Comparison of ENCODE assay signal across 10 cellular contexts in genomic region chr5:1005362-1005851, GRCh38. TPM values are rescaled to one million over a fixed set of nuclear protein-coding genes. Genes with fewer than 3 reads are reported as not detected.
DNase-seq lines count a peak whose midpoint lies in the region; ATAC-seq, FAIRE-seq and TF ChIP-seq lines count a peak whose summit lies in the region.
"Had no signal": no experiment of that assay in that cellular context is flagged by ENCODE, and none has a peak within 500 bp of the region (broad histone marks: within the 10 kb centered on the region; RNA-seq: fewer than 3 reads in every experiment).

No MANE protein-coding gene starts in this region.

- no peaks in the 10 kb centered on the region for H3K9me1 ChIP-seq in endothelial cell of umbilical vein (replicated peaks; ENCODE audit: control insufficient read depth, extremely low read depth, insufficient read depth, low read length)

- no peak overlapping the region for H2AFZ ChIP-seq in endothelial cell of umbilical vein (ENCODE audit: low read depth, low read length)

- no peak overlapping the region for H3K9ac ChIP-seq in endothelial cell of umbilical vein (replicated peaks; ENCODE audit: extremely low read depth, insufficient read depth, low read length)

- H3K36me3 Mint-ChIP-seq in nephron progenitor cell (ENCODE audit: low read depth) = no peaks in the 10 kb centered on the region

- FAIRE-seq in endothelial cell of umbilical vein (lab: Jason Lieb, UNC) = no peak

- no TSS peak for BruUV-seq in endothelial cell of umbilical vein (replicated peaks; lab: Mats Ljungman, UMichigan)

- no peak for TF ChIP-seq CTCF in endothelial cell of umbilical vein (IDR thresholded peaks at IDR 0.05; ENCODE audit: extremely low read depth in 1 of 2, insufficient read depth in 1 of 2, low read depth in 1 of 2, low read length in 2 of 2)
- no peak for TF ChIP-seq CTCF in nephron progenitor cell (IDR thresholded peaks at IDR 0.05)

- H3K4me3 Mint-ChIP-seq in nephron progenitor cell = peak overlapping the region; percentile 70

- H3K4me1 Mint-ChIP-seq in nephron progenitor cell = peaks cover 23% of the 10 kb centered on the region

- dilution Hi-C loops in endothelial cell of umbilical vein (cut with MboI; ENCODE audit: extremely low pct_ligation_motif_present, low sequenced_read_pairs) = no loop called here

- POLR2A ChIA-PET in endothelial cell of umbilical vein (lab: Charles Lee) = no interaction called here

- H3K4me2 ChIP-seq in endothelial cell of umbilical vein (ENCODE audit: insufficient read depth, low read length) = no peak overlapping the region

- peaks cover 19% of the 10 kb centered on the region in 2 experiments for H3K27me3 ChIP-seq in endothelial cell of umbilical vein (ENCODE audit: control insufficient read depth in 2 of 2, insufficient read depth in 2 of 2, low read length in 2 of 2)

- H3K27me3 Mint-ChIP-seq in nephron progenitor cell (ENCODE audit: low read depth, poor library complexity) = peaks cover 61% of the 10 kb centered on the region

- H4K20me1 ChIP-seq in endothelial cell of umbilical vein (replicated peaks; ENCODE audit: control insufficient read depth, extremely low read depth, insufficient read depth, low read length) = no peaks in the 10 kb centered on the region

- CTCF ChIA-PET in endothelial cell of umbilical vein (lab: Charles Lee) = interaction anchor here (0.6 to 0.9 kb wide), 2 partner anchors 15 to 56 kb away, joined by 3 read pairs; no protein-coding TSS in a partner anchor

- intact Hi-C loops in endothelial cell of umbilical vein (cut with micrococcal nuclease) = no loop called here

- no peak overlapping the region for H3K27ac ChIP-seq in endothelial cell of umbilical vein (ENCODE audit: insufficient read depth, low read depth, low read length)

- H3K9me3 Mint-ChIP-seq in nephron progenitor cell = no peaks in the 10 kb centered on the region

- peak; percentile 1 for DNase-seq in stimulated activated CD4-positive, alpha-beta T cell treated with anti-CD3 and anti-CD28 coated beads, Interleukin-15, amount 100 ng/mL, for 24 hours
- no peak for DNase-seq in stimulated activated CD4-positive, alpha-beta T cell treated with anti-CD3 and anti-CD28 coated beads, Interleukin-4, amount 100 ng/mL, for 1 hour
- DNase-seq in endothelial cell of umbilical vein (ENCODE audit: low read depth, low spot score) = no peak
- DNase-seq in nephron progenitor cell = no peak
- no peak for DNase-seq in cortex of kidney (lab: John Stamatoyannopoulos, UW)
- DNase-seq: KG1, NCI-H526 treated with DMSO at 0.1 percent for 48 hours had no signal

- H3K27ac Mint-ChIP-seq in nephron progenitor cell = no peak overlapping the region

- no peak overlapping the region for H3K4me3 ChIP-seq in endothelial cell of umbilical vein (replicated peaks in 1 of 3; ENCODE audit: insufficient read depth in 1 of 3, low read depth in 1 of 3, low read length in 3 of 3)

- no peaks in the 10 kb centered on the region for H3K36me3 ChIP-seq in endothelial cell of umbilical vein (ENCODE audit: control insufficient read depth in 2 of 2, extremely low read depth in 1 of 2, insufficient read depth in 2 of 2, low read length in 2 of 2)

- no peak for TF ChIP-seq POLR2A in endothelial cell of umbilical vein (IDR thresholded peaks at IDR 0.05; ENCODE audit: low read depth, low read length)

- no peak for ATAC-seq in SK-N-SH treated with all-trans-retinoic acid at 6 μM for 48 hours
- ATAC-seq in HG03139 (IDR thresholded peaks at IDR 0.05; ENCODE audit: unreplicated experiment) = no peak
- no peak for ATAC-seq in GM18868 (IDR thresholded peaks at IDR 0.05; ENCODE audit: unreplicated experiment)

- H3K79me2 ChIP-seq in endothelial cell of umbilical vein (ENCODE audit: control insufficient read depth, insufficient read depth, low read length) = no peaks in the 10 kb centered on the region

- H3K9me3 ChIP-seq in endothelial cell of umbilical vein (replicated peaks; ENCODE audit: control insufficient read depth, insufficient read depth, low read length) = no peaks in the 10 kb centered on the region

- no peaks in the 10 kb centered on the region for H3K4me1 ChIP-seq in endothelial cell of umbilical vein (ENCODE audit: control insufficient read depth, extremely low read depth, insufficient read depth, low read length)

TF ChIP-seq in endothelial cell of umbilical vein, 7 proteins besides CTCF, POLR2A, EP300 and RAD21:
- TF ChIP-seq FOS (IDR thresholded peaks at IDR 0.05; ENCODE audit: borderline replicate concordance, insufficient read depth, low read length) (no peak), GATA2 (IDR thresholded peaks at IDR 0.05; ENCODE audit: insufficient read depth, insufficient read length, low read depth, low read length) (no peak), EZH2 (IDR thresholded peaks at IDR 0.05; ENCODE audit: borderline replicate concordance, low read depth, low read length, severe bottlenecking) (peak; percentile 22), POLR2AphosphoS5 (IDR thresholded peaks at IDR 0.05; ENCODE audit: insufficient read depth, low read depth, low read length) (no peak), MAX (IDR thresholded peaks at IDR 0.05; ENCODE audit: insufficient read depth, insufficient read length) (no peak), MYC (IDR thresholded peaks at IDR 0.05; ENCODE audit: low read depth, low read length) (no peak), JUN (IDR thresholded peaks at IDR 0.05; ENCODE audit: borderline replicate concordance, insufficient read depth, insufficient read length, low read depth) (no peak)

TF ChIP-seq in SK-N-SH treated with all-trans-retinoic acid at 6 μM for 48 hours, 23 proteins besides CTCF, POLR2A, EP300 and RAD21:
- TF ChIP-seq SNAI2 (CRISPR knock-in tag; IDR thresholded peaks at IDR 0.05) = no peak
- TF ChIP-seq PPARA (CRISPR knock-in tag; IDR thresholded peaks at IDR 0.05; ENCODE audit: borderline replicate concordance) = no peak
- TF ChIP-seq ZNF70 (CRISPR knock-in tag; IDR thresholded peaks at IDR 0.05) = no peak
- TF ChIP-seq ESRRG (CRISPR knock-in tag; IDR thresholded peaks at IDR 0.05) = no peak
- no peak for TF ChIP-seq ZFP3 (CRISPR knock-in tag; IDR thresholded peaks at IDR 0.05)
- TF ChIP-seq ARNTL (CRISPR knock-in tag; IDR thresholded peaks at IDR 0.05; ENCODE audit: borderline replicate concordance, low read depth) = no peak
- TF ChIP-seq TSHZ2 (CRISPR knock-in tag; IDR thresholded peaks at IDR 0.05) = no peak
- no peak for TF ChIP-seq TCF4 (CRISPR knock-in tag; IDR thresholded peaks at IDR 0.05; ENCODE audit: borderline replicate concordance)
- no peak for TF ChIP-seq ZC3H10 (CRISPR knock-in tag; IDR thresholded peaks at IDR 0.05)
- no peak for TF ChIP-seq BACH2 (CRISPR knock-in tag; IDR thresholded peaks at IDR 0.05; ENCODE audit: borderline replicate concordance)
- no peak for TF ChIP-seq ZNF8 (CRISPR knock-in tag; IDR thresholded peaks at IDR 0.05)
- no peak for TF ChIP-seq OSR1 (CRISPR knock-in tag; IDR thresholded peaks at IDR 0.05)
- TF ChIP-seq ISL1 (CRISPR knock-in tag; IDR thresholded peaks at IDR 0.05) = no peak
- TF ChIP-seq ZNF565 (CRISPR knock-in tag; conservative IDR thresholded peaks at IDR 0.05; ENCODE audit: low read depth) = no peak
TF ChIP-seq in SK-N-SH treated with all-trans-retinoic acid at 6 μM for 48 hours: peak in this region for 0.

RNA-seq across cellular contexts. Expression of gene NKD2, which starts 3.2 kb away (rescaled TPM):
- not detected in 2 replicates for total RNA-seq in endothelial cell of umbilical vein
- 0.03 and 0.08 TPM in 2 replicates for polyA plus RNA-seq in endothelial cell of umbilical vein
- polyA plus RNA-seq in endothelial cell of umbilical vein (2011; cell fraction: cytosol; rRNA removed) = not detected in 2 replicates
- polyA plus RNA-seq in endothelial cell of umbilical vein (2011; cell fraction: nucleus; rRNA removed) = 0.11 and 0.12 TPM in 2 replicates
- polyA plus RNA-seq in endothelial cell of umbilical vein (2012) = 0.14 TPM in 1 of 2 replicates, not detected in the other
- polyA minus RNA-seq in endothelial cell of umbilical vein = not detected in 2 replicates
- polyA minus RNA-seq in endothelial cell of umbilical vein (2011; cell fraction: cytosol; rRNA and poly(A)+ RNA removed) = not detected
- polyA minus RNA-seq in endothelial cell of umbilical vein (2011; cell fraction: nucleus; rRNA and poly(A)+ RNA removed) = not detected in 2 replicates
